Comparison of ENCODE assay signal across 10 cellular contexts in genomic region chr11:12188548-12189317, GRCh38.
DNase-seq lines count a peak whose midpoint lies in the region; ATAC-seq, FAIRE-seq and TF ChIP-seq lines count a peak whose summit lies in the region.
"Had no signal": no experiment of that assay in that cellular context is flagged by ENCODE, and none has a peak within 500 bp of the region (broad histone marks: within the 10 kb centered on the region; RNA-seq: fewer than 3 reads in every experiment).

No MANE protein-coding gene starts in this region.

- H3K27me3 Mint-ChIP-seq in CD8-positive, alpha-beta memory T cell = no peaks in the 10 kb centered on the region
- H3K27me3 Mint-ChIP-seq in activated CD4-positive, alpha-beta memory T cell treated with anti-CD3 and anti-CD28 coated beads, Interleukin-2, amount 10 ng/mL, durations not matched to agents 7 days and 5 days = no peaks in the 10 kb centered on the region
- H3K27me3 Mint-ChIP-seq in endodermal cell (ENCODE audit: insufficient read depth) = no peaks in the 10 kb centered on the region

- H3K9me3 ChIP-seq in CD8-positive, alpha-beta memory T cell (ENCODE audit: low read length) = no peaks in the 10 kb centered on the region
- no peaks in the 10 kb centered on the region for H3K9me3 ChIP-seq in endodermal cell (ENCODE audit: control insufficient read depth, low read length)

- peak; percentile 56 for ATAC-seq in HG03039 (IDR thresholded peaks at IDR 0.05; ENCODE audit: unreplicated experiment)

- H3K27me3 ChIP-seq in CD8-positive, alpha-beta memory T cell (ENCODE audit: insufficient read depth, low read length, poor library complexity, severe bottlenecking) = no peaks in the 10 kb centered on the region
- no peaks in the 10 kb centered on the region for H3K27me3 ChIP-seq in endodermal cell (ENCODE audit: control insufficient read depth, insufficient read depth, low read length, poor library complexity, severe bottlenecking)

- DNase-seq in CD8-positive, alpha-beta memory T cell = no peak
- peak; percentile 28 for DNase-seq in GM19239 (ENCODE audit: insufficient read length, low spot score)
- DNase-seq in activated CD4-positive, alpha-beta memory T cell treated with anti-CD3 and anti-CD28 coated beads, Interleukin-2, amount 10 ng/mL, durations not matched to agents 7 days and 5 days = no peak
- DNase-seq in endodermal cell = no peak
- no peak for DNase-seq in epidermal melanocyte (ENCODE audit: insufficient read length, low spot score)
- no peak for DNase-seq in LoVo (ENCODE audit: low spot score)
- no peak for DNase-seq in H54 (ENCODE audit: insufficient read length, low spot score)
- DNase-seq: activated gamma-delta T cell had no signal

- no peaks in the 10 kb centered on the region for H3K36me3 ChIP-seq in CD8-positive, alpha-beta memory T cell (ENCODE audit: insufficient read depth, low read length)
- no peaks in the 10 kb centered on the region for H3K36me3 ChIP-seq in endodermal cell (ENCODE audit: control insufficient read depth, insufficient read depth, low read length)

- POLR2A ChIA-PET in CD8-positive, alpha-beta memory T cell (lab: Charles Lee) = interaction anchor here (0.7 kb wide), 1 partner anchor 35 kb away, joined by 3 read pairs; no protein-coding TSS in a partner anchor
- POLR2A ChIA-PET in activated CD4-positive, alpha-beta memory T cell treated with anti-CD3 and anti-CD28 coated beads, Interleukin-2, amount 10 ng/mL, durations not matched to agents 7 days and 5 days (lab: Charles Lee) = interaction anchor here (0.8 to 19.5 kb wide), 13 partner anchors 5 to 347 kb away, joined by 3 to 290 read pairs (median 6); partner anchors contain the start of genes MICAL2 and USP47

- peaks cover 8% of the 10 kb centered on the region for H3K4me1 ChIP-seq in CD8-positive, alpha-beta memory T cell (ENCODE audit: insufficient read depth, low read length)
- H3K4me1 ChIP-seq in endodermal cell (ENCODE audit: control insufficient read depth, insufficient read depth, low read length) = peaks cover 2% of the 10 kb centered on the region

- H3K4me3 ChIP-seq in CD8-positive, alpha-beta memory T cell (ENCODE audit: low read length) = no peak overlapping the region
- no peak overlapping the region for H3K4me3 ChIP-seq in endodermal cell (ENCODE audit: low read length)

- peaks cover 11 to 46% (median 18%) of the 10 kb centered on the region in 3 donors for H3K4me1 Mint-ChIP-seq in CD8-positive, alpha-beta memory T cell
- H3K4me1 Mint-ChIP-seq in activated CD4-positive, alpha-beta memory T cell treated with anti-CD3 and anti-CD28 coated beads, Interleukin-2, amount 10 ng/mL, durations not matched to agents 7 days and 5 days = peaks cover 60% of the 10 kb centered on the region
- peaks cover 2% of the 10 kb centered on the region for H3K4me1 Mint-ChIP-seq in endodermal cell

- H3K27ac ChIP-seq in CD8-positive, alpha-beta memory T cell (ENCODE audit: low read depth, low read length) = no peak overlapping the region
- H3K27ac ChIP-seq in endodermal cell (ENCODE audit: low read depth, low read length) = no peak overlapping the region

- H3K9me3 Mint-ChIP-seq in CD8-positive, alpha-beta memory T cell = no peaks in the 10 kb centered on the region
- H3K9me3 Mint-ChIP-seq in activated CD4-positive, alpha-beta memory T cell treated with anti-CD3 and anti-CD28 coated beads, Interleukin-2, amount 10 ng/mL, durations not matched to agents 7 days and 5 days = no peaks in the 10 kb centered on the region
- no peaks in the 10 kb centered on the region for H3K9me3 Mint-ChIP-seq in endodermal cell
- H3K9me3 Mint-ChIP-seq: neural crest cell had no signal

- no peak for TF ChIP-seq POLR2A in H54 (IDR thresholded peaks at IDR 0.05; ENCODE audit: low read depth, low read length)

- H3K36me3 Mint-ChIP-seq in CD8-positive, alpha-beta memory T cell = peaks cover 0 to 4% (median 0%) of the 10 kb centered on the region in 3 donors
- H3K36me3 Mint-ChIP-seq in activated CD4-positive, alpha-beta memory T cell treated with anti-CD3 and anti-CD28 coated beads, Interleukin-2, amount 10 ng/mL, durations not matched to agents 7 days and 5 days (ENCODE audit: low read depth) = peaks cover 32% of the 10 kb centered on the region
- H3K36me3 Mint-ChIP-seq in endodermal cell (ENCODE audit: low read depth) = no peaks in the 10 kb centered on the region

- H3K9ac ChIP-seq in endodermal cell (ENCODE audit: extremely low read depth, low read length, poor library complexity, severe bottlenecking) = no peak overlapping the region

- WGBS in endodermal cell (ENCODE audit: insufficient coverage in 1 of 2, insufficient read length in 1 of 2), 2 experiments = 92 to 94% methylated on average over 2 to 3 of the region's 3 CpGs

- peak overlapping the region in 6 of 8 donors; percentile 16 to 84 (median 59) for H3K27ac Mint-ChIP-seq in CD8-positive, alpha-beta memory T cell
- peak overlapping the region; percentile 83 for H3K27ac Mint-ChIP-seq in activated CD4-positive, alpha-beta memory T cell treated with anti-CD3 and anti-CD28 coated beads, Interleukin-2, amount 10 ng/mL, durations not matched to agents 7 days and 5 days
- H3K27ac Mint-ChIP-seq in endodermal cell = no peak overlapping the region

- FAIRE-seq in GM19239 (lab: Jason Lieb, UNC) (peak; percentile 68), H54 (lab: Jason Lieb, UNC) (no peak)

- TF ChIP-seq CTCF in endodermal cell (conservative IDR thresholded peaks at IDR 0.05) = no peak

- CTCF ChIA-PET in CD8-positive, alpha-beta memory T cell (lab: Charles Lee) = interaction anchor here (0.8 to 2.3 kb wide), 4 partner anchors 11 to 48 kb away, joined by 3 to 6 read pairs (median 3); no protein-coding TSS in a partner anchor
- CTCF ChIA-PET in activated CD4-positive, alpha-beta memory T cell treated with anti-CD3 and anti-CD28 coated beads, Interleukin-2, amount 10 ng/mL, durations not matched to agents 7 days and 5 days (lab: Charles Lee) = interaction anchor here (0.8 to 3.2 kb wide), 5 partner anchors 10 to 101 kb away, joined by 3 to 15 read pairs (median 5); partner anchors contain the start of gene MICAL2

- peak overlapping the region in 2 of 7 donors; percentile 34 to 81 for H3K4me3 Mint-ChIP-seq in CD8-positive, alpha-beta memory T cell
- H3K4me3 Mint-ChIP-seq in activated CD4-positive, alpha-beta memory T cell treated with anti-CD3 and anti-CD28 coated beads, Interleukin-2, amount 10 ng/mL, durations not matched to agents 7 days and 5 days = peak overlapping the region; percentile 31
- H3K4me3 Mint-ChIP-seq in endodermal cell = no peak overlapping the region
- H3K4me3 Mint-ChIP-seq: neural crest cell had no signal
